In the genomic region with DNA sequence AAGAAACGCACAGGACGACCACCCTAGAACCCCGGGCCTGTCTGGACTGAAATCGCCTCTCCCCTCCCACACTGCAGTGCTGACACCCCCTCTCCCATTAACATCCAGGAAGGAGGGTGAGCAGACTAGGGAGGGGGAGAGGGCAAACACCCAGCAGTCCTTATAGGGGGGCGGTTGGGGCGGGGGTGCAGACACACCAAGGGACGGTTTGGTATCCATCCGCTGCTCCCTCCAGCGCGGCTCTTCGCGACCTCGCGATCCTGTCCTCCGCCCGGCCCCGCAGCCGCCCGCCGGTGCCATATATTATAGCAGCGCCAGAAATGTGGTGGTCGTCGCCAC, we compare ENCODE assay signal across 8 cellular contexts. TPM values are rescaled to one million over a fixed set of nuclear protein-coding genes. Genes with fewer than 3 reads are reported as not detected.
A peak's percentile ranks its signal among the peaks of the same experiment; 100 is the strongest.
DNase-seq lines count a peak whose midpoint lies in the region; ATAC-seq and TF ChIP-seq lines count a peak whose summit lies in the region.

No MANE protein-coding gene starts in this region.

- H3K9me3 ChIP-seq in HUES6 (ENCODE audit: control insufficient read depth, insufficient read depth, low read depth, low read length) (peaks cover 3% of the 10 kb centered on the region; the same call in 1 of the 2 replicates), endocrine pancreas (ENCODE audit: control insufficient read depth, low read length) (no peaks in the 10 kb centered on the region), SJCRH30 (replicated peaks) (no peaks in the 10 kb centered on the region)

- no peaks in the 10 kb centered on the region for H3K9me3 Mint-ChIP-seq in natural killer cell

- intact Hi-C loops in natural killer cell (cut with micrococcal nuclease), result loop anchor here (1.0 kb wide), 1 partner anchor 52 kb away; the partner anchor contains the start of gene ARMCX5

- H3K4me3 ChIP-seq in AG04449 (ENCODE audit: low read depth, low read length) (peak overlapping the region; percentile 64), HUES6 (ENCODE audit: low read depth, low read length) (peak overlapping the region; percentile 64), endocrine pancreas (ENCODE audit: control insufficient read depth, insufficient read depth, low read length) (peak overlapping the region; percentile 4), SJCRH30 (no peak overlapping the region)

- CTCF ChIA-PET in AG04449 (lab: Yijun Ruan, JAX), result no interaction called here

- H3K36me3 ChIP-seq in HUES6 (ENCODE audit: control insufficient read depth, insufficient read depth, low read length), result no peaks in the 10 kb centered on the region
- no peaks in the 10 kb centered on the region for H3K36me3 ChIP-seq in endocrine pancreas (ENCODE audit: control insufficient read depth, insufficient read depth, low read length)
- peaks cover 2% of the 10 kb centered on the region; the same call in 1 of the 2 replicates for H3K36me3 ChIP-seq in SJCRH30

- H3K36me3 Mint-ChIP-seq in natural killer cell, result no peaks in the 10 kb centered on the region

- POLR2A ChIA-PET in AG04449 (lab: Yijun Ruan, JAX), result no interaction called here

- H3K9ac ChIP-seq in HUES6 (ENCODE audit: low read length) (no peak overlapping the region), endocrine pancreas (ENCODE audit: control insufficient read depth, insufficient read depth, low read length) (peak overlapping the region; percentile 41)

- peak overlapping the region; percentile 98 for H3K4me3 Mint-ChIP-seq in natural killer cell

- TF ChIP-seq CTCF in AG04449 (IDR thresholded peaks at IDR 0.05; ENCODE audit: insufficient read depth, low read length, missing control alignments) (no peak), natural killer cell (IDR thresholded peaks at IDR 0.05) (no peak)

- peaks cover 22% of the 10 kb centered on the region for H3K27me3 ChIP-seq in HUES6 (ENCODE audit: control insufficient read depth, insufficient read depth, low read length)
- no peaks in the 10 kb centered on the region for H3K27me3 ChIP-seq in endocrine pancreas (ENCODE audit: control insufficient read depth, insufficient read depth, low read length)
- H3K27me3 ChIP-seq in SJCRH30, result no peaks in the 10 kb centered on the region

- H3K27me3 Mint-ChIP-seq in natural killer cell (ENCODE audit: low read depth in 2 of 2), result peaks cover 0 to 6% of the 10 kb centered on the region in 2 donors

- peaks cover 12 to 29% of the 10 kb centered on the region in 2 donors for H3K4me1 Mint-ChIP-seq in natural killer cell

- peak in 2 of 3 donors; percentile 36 for ATAC-seq in natural killer cell
- ATAC-seq in GM18511 (IDR thresholded peaks at IDR 0.05; ENCODE audit: unreplicated experiment), result no peak
- ATAC-seq in GM21423 (IDR thresholded peaks at IDR 0.05; ENCODE audit: unreplicated experiment), result no peak

- no peak for DNase-seq in AG04449 (ENCODE audit: low read depth, low spot score)
- no peak for DNase-seq in natural killer cell
- no peak for DNase-seq in superior temporal gyrus (ENCODE audit: extremely low spot score)
- no peak for DNase-seq in SJCRH30

- peak overlapping the region; percentile 86 to 94 for H3K27ac Mint-ChIP-seq in natural killer cell

- H3K4me1 ChIP-seq in HUES6 (ENCODE audit: control insufficient read depth, insufficient read depth, low read length) (0 out of 2 replicates have a peak, but pooled peaks cover 3% of the 10 kb centered on the region), endocrine pancreas (ENCODE audit: control insufficient read depth, insufficient read depth, low read length) (no peaks in the 10 kb centered on the region), SJCRH30 (no peaks in the 10 kb centered on the region)

- no peak overlapping the region for H3K27ac ChIP-seq in HUES6 (ENCODE audit: low read depth, low read length)
- H3K27ac ChIP-seq in SJCRH30, result no peak overlapping the region

RNA-seq across cellular contexts. Expression of gene GPRASP1, which starts 0.4 kb away (rescaled TPM):
- total RNA-seq in natural killer cell, result 10 to 100 TPM; 11.2 to 12.6 (median 12.2) TPM
- total RNA-seq in SJCRH30 (2014; rRNA removed; shearing (Covaris generic)), result 1.4 and 2.3 TPM in 2 replicates

RNA-seq across cellular contexts. Expression of gene ARMCX5, which starts 51.6 kb away (rescaled TPM):
- 10 to 100 TPM in 2 of 3 donors, 1 to 10 TPM in 1; 9.0 to 13.3 (median 13.1) TPM for total RNA-seq in natural killer cell
- 59.4 and 60.6 TPM in 2 replicates for total RNA-seq in SJCRH30 (2014; rRNA removed; shearing (Covaris generic))

Comparison
In these comparisons a context has a peak if more than half of its experiments do, and no peak if none do; other contexts are left out.
1. ATAC-seq: peak in natural killer cell (2 of 3); none in GM18511 (single experiment) and GM21423 (single experiment).